10 cellular contexts compared by ENCODE assay signal in the genomic region with DNA sequence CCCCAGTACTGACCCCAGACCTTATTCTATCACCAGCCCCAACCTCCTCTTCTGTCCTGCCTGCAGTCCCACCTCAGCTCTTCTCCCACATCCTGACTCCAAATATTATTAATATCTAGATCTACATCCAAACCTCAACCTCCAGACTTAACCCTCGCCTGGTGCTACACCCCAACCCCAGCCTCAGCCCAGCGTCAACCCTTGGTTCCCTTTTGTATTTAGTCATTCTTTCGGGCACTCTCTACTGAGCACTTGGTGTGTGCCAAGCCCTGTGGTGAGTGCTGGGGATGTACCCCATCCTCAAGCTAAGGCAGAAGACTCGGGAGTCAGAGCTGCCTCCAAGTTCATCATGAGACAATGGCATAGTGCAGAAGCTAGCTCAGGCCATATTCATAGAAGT. TPM values are rescaled to one million over a fixed set of nuclear protein-coding genes. Genes with fewer than 3 reads are reported as not detected.
A peak's percentile ranks its signal among the peaks of the same experiment; 100 is the strongest.
DNase-seq lines count a peak whose midpoint lies in the region; ATAC-seq and TF ChIP-seq lines count a peak whose summit lies in the region.
"Had no signal": no experiment of that assay in that cellular context is flagged by ENCODE, and none has a peak within 500 bp of the region (broad histone marks: within the 10 kb centered on the region; RNA-seq: fewer than 3 reads in every experiment).

No MANE protein-coding gene starts in this region.

- no peaks in the 10 kb centered on the region for H4K20me1 ChIP-seq in DOHH2 (ENCODE audit: control insufficient read depth, insufficient read depth, low read depth, low read length)

- peaks cover 18% of the 10 kb centered on the region for H3K27me3 ChIP-seq in DOHH2 (ENCODE audit: control insufficient read depth, low read length)

- peak overlapping the region; percentile 100 for H3K27ac Mint-ChIP-seq in T-helper 17 cell
- peak overlapping the region; percentile 99 for H3K27ac Mint-ChIP-seq in activated naive CD8-positive, alpha-beta T cell treated with anti-CD3 and anti-CD28 coated beads, Interleukin-2, amount 50 U/mL, for 24 hours
- no peak overlapping the region for H3K27ac Mint-ChIP-seq in osteocyte (ENCODE audit: unreplicated experiment)

- DNase-seq in T-helper 17 cell (no peak), osteocyte (ENCODE audit: extremely low spot score, unreplicated experiment) (no peak), midbrain (lab: John Stamatoyannopoulos, UW) (no peak), T1000 (lab: John Stamatoyannopoulos, UW) (no peak)
- peak; percentile 44 for DNase-seq in activated naive CD8-positive, alpha-beta T cell treated with anti-CD3 and anti-CD28 coated beads, Interleukin-2, amount 50 U/mL, for 24 hours
- DNase-seq: left ventricle myocardium superior, NCI-H2107 had no signal

- no peaks in the 10 kb centered on the region for H3K79me2 ChIP-seq in DOHH2 (ENCODE audit: control insufficient read depth, low read length)

- H3K4me1 Mint-ChIP-seq in T-helper 17 cell (peaks cover 61% of the 10 kb centered on the region), osteocyte (ENCODE audit: unreplicated experiment) (peaks cover 9% of the 10 kb centered on the region)
- peaks cover 71% of the 10 kb centered on the region for H3K4me1 Mint-ChIP-seq in activated naive CD8-positive, alpha-beta T cell treated with anti-CD3 and anti-CD28 coated beads, Interleukin-2, amount 50 U/mL, for 24 hours

- peak overlapping the region; percentile 94 for H3K4me3 Mint-ChIP-seq in T-helper 17 cell
- peak overlapping the region; percentile 89 for H3K4me3 Mint-ChIP-seq in activated naive CD8-positive, alpha-beta T cell treated with anti-CD3 and anti-CD28 coated beads, Interleukin-2, amount 50 U/mL, for 24 hours
- H3K4me3 Mint-ChIP-seq in osteocyte (ENCODE audit: unreplicated experiment) = peak overlapping the region; percentile 68

- no peaks in the 10 kb centered on the region; the same call in 1 of the 2 replicates for H3K36me3 ChIP-seq in DOHH2 (ENCODE audit: control insufficient read depth, low read length)
- H3K36me3 ChIP-seq: prostate gland had no signal

- H3K36me3 Mint-ChIP-seq in T-helper 17 cell (ENCODE audit: low read depth) (peaks cover 7% of the 10 kb centered on the region), osteocyte (ENCODE audit: unreplicated experiment) (peaks cover 1% of the 10 kb centered on the region)
- peaks cover 4% of the 10 kb centered on the region for H3K36me3 Mint-ChIP-seq in activated naive CD8-positive, alpha-beta T cell treated with anti-CD3 and anti-CD28 coated beads, Interleukin-2, amount 50 U/mL, for 24 hours (ENCODE audit: low read depth)

- no peaks in the 10 kb centered on the region for H3K9me3 Mint-ChIP-seq in activated naive CD8-positive, alpha-beta T cell treated with anti-CD3 and anti-CD28 coated beads, Interleukin-2, amount 50 U/mL, for 24 hours
- no peaks in the 10 kb centered on the region for H3K9me3 Mint-ChIP-seq in osteocyte (ENCODE audit: unreplicated experiment)

- H3K4me1 ChIP-seq in DOHH2 (ENCODE audit: control insufficient read depth, low read length) = peaks cover 72% of the 10 kb centered on the region
- H3K4me1 ChIP-seq: prostate gland had no signal

- no peaks in the 10 kb centered on the region for H3K9me2 ChIP-seq in DOHH2 (replicated peaks; ENCODE audit: control insufficient read depth, low read length)

- TF ChIP-seq CTCF in DOHH2 (IDR thresholded peaks at IDR 0.05; ENCODE audit: low read depth, low read length, poor library complexity, severe bottlenecking) (no peak), osteocyte (IDR thresholded peaks at IDR 0.05) (no peak)

- H3K27me3 Mint-ChIP-seq in T-helper 17 cell (no peaks in the 10 kb centered on the region), osteocyte (ENCODE audit: unreplicated experiment) (peaks cover 27% of the 10 kb centered on the region)
- H3K27me3 Mint-ChIP-seq in activated naive CD8-positive, alpha-beta T cell treated with anti-CD3 and anti-CD28 coated beads, Interleukin-2, amount 50 U/mL, for 24 hours = no peaks in the 10 kb centered on the region

- no peaks in the 10 kb centered on the region for H3K9me3 ChIP-seq in DOHH2 (ENCODE audit: control insufficient read depth, insufficient read depth, low read length)
- no peaks in the 10 kb centered on the region for H3K9me3 ChIP-seq in T-helper 17 cell (ENCODE audit: control insufficient read depth, low read length, poor library complexity, severe bottlenecking)
- H3K9me3 ChIP-seq: prostate gland had no signal

- peaks cover 17% of the 10 kb centered on the region for H3F3A ChIP-seq in DOHH2 (ENCODE audit: control insufficient read depth, insufficient read depth)

- peak overlapping the region; percentile 69 for H3K4me3 ChIP-seq in DOHH2 (ENCODE audit: low read length)

- ATAC-seq in T-helper 17 cell (no peak), HG03520 (IDR thresholded peaks at IDR 0.05; ENCODE audit: unreplicated experiment) (no peak)
- ATAC-seq in activated naive CD8-positive, alpha-beta T cell treated with anti-CD3 and anti-CD28 coated beads, Interleukin-2, amount 50 U/mL, for 24 hours = peak; percentile 17

- peak overlapping the region; percentile 76 for H3K4me2 ChIP-seq in DOHH2 (ENCODE audit: low read length)

- H3K27ac ChIP-seq in DOHH2 (ENCODE audit: low read depth, low read length) = no peak overlapping the region
- H3K27ac ChIP-seq: prostate gland had no signal

RNA-seq across cellular contexts. Expression of gene SHISAL2A, which starts 1.1 kb away (rescaled TPM):
- 10 to 100 TPM; 33.1 to 41.9 TPM for total RNA-seq in T-helper 17 cell
- not detected in 2 replicates for total RNA-seq in osteocyte
- total RNA-seq: left ventricle myocardium superior had no signal

RNA-seq across cellular contexts. Expression of gene GPX7, which starts 31.9 kb away (rescaled TPM):
- total RNA-seq in T-helper 17 cell = 10 to 100 TPM; 13.4 to 13.9 TPM
- 36.1 and 37.7 TPM in 2 replicates for total RNA-seq in osteocyte

Comparison
In these comparisons a context has a peak if more than half of its experiments do, and no peak if none do; other contexts are left out.
1. RNA of gene SHISAL2A, which starts 1.1 kb away (total RNA-seq): 33.1 to 41.9 TPM in T-helper 17 cell; not detected in osteocyte; every median in the first group is over 10 times any median in the second.
2. Peak in every context shown above with its lines, with median percentiles within 50 percentile points of each other: H3K4me3 Mint-ChIP-seq.